17 cellular contexts compared by ENCODE assay signal in genomic region chr11:122789916-122790315, GRCh38. TPM values are rescaled to one million over a fixed set of nuclear protein-coding genes. Genes with fewer than 3 reads are reported as not detected.
DNase-seq lines count a peak whose midpoint lies in the region; ATAC-seq and TF ChIP-seq lines count a peak whose summit lies in the region.
"Had no signal": no experiment of that assay in that cellular context is flagged by ENCODE, and none has a peak within 500 bp of the region (broad histone marks: within the 10 kb centered on the region; RNA-seq: fewer than 3 reads in every experiment).

No MANE protein-coding gene starts in this region.

- peak; percentile 47 for DNase-seq in Ammon's horn (ENCODE audit: low spot score)
- DNase-seq in T-helper 17 cell: no peak
- peak; percentile 9 for DNase-seq in coronary artery (ENCODE audit: low spot score)
- no peak for DNase-seq in osteocyte (ENCODE audit: extremely low spot score, unreplicated experiment)
- DNase-seq in ecto neural progenitor cell (ENCODE audit: low spot score): no peak
- no peak for DNase-seq in NCI-H526 treated with DMSO at 0.1 percent for 48 hours (lab: John Stamatoyannopoulos, UW)
- DNase-seq: ACHN; Caco-2; CD4-positive, alpha-beta T cell; GDM1; H9; IMR-90 had no signal

- no peaks in the 10 kb centered on the region for H3K9me3 ChIP-seq in T-helper 17 cell (ENCODE audit: control insufficient read depth, low read length, poor library complexity, severe bottlenecking)
- H3K9me3 ChIP-seq: Caco-2 had no signal

- peak overlapping the region; percentile 69 for H3K27ac Mint-ChIP-seq in T-helper 17 cell
- peak overlapping the region; percentile 85 for H3K27ac Mint-ChIP-seq in osteocyte (ENCODE audit: unreplicated experiment)
- H3K27ac Mint-ChIP-seq: CD4-positive, alpha-beta T cell; H9 had no signal

- H3K4me3 Mint-ChIP-seq in T-helper 17 cell (no peak overlapping the region), osteocyte (ENCODE audit: unreplicated experiment) (no peak overlapping the region)
- H3K4me3 Mint-ChIP-seq: CD4-positive, alpha-beta T cell; H9 had no signal

- TF ChIP-seq CTCF in coronary artery (IDR thresholded peaks at IDR 0.05): no peak
- TF ChIP-seq CTCF in osteocyte (IDR thresholded peaks at IDR 0.05): no peak

- no peak overlapping the region for H3K27ac ChIP-seq in coronary artery
- H3K27ac ChIP-seq: C4-2B had no signal

- peaks cover 4% of the 10 kb centered on the region for H3K36me3 Mint-ChIP-seq in T-helper 17 cell (ENCODE audit: low read depth)
- peaks cover 11% of the 10 kb centered on the region for H3K36me3 Mint-ChIP-seq in osteocyte (ENCODE audit: unreplicated experiment)

- no peaks in the 10 kb centered on the region for H3K27me3 Mint-ChIP-seq in T-helper 17 cell
- H3K27me3 Mint-ChIP-seq in osteocyte (ENCODE audit: unreplicated experiment): no peaks in the 10 kb centered on the region
- H3K27me3 Mint-ChIP-seq: CD4-positive, alpha-beta T cell had no signal

- H3K4me1 Mint-ChIP-seq in T-helper 17 cell (peaks cover 2% of the 10 kb centered on the region), osteocyte (ENCODE audit: unreplicated experiment) (peaks cover 32% of the 10 kb centered on the region)

- ATAC-seq in T-helper 17 cell (no peak), HG03159 (IDR thresholded peaks at IDR 0.05; ENCODE audit: unreplicated experiment) (no peak)
- ATAC-seq: K562 had no signal

- H3K9me3 Mint-ChIP-seq in osteocyte (ENCODE audit: unreplicated experiment): no peaks in the 10 kb centered on the region
- H3K9me3 Mint-ChIP-seq: CD4-positive, alpha-beta T cell; H9 had no signal

- no peak overlapping the region for H3K4me3 ChIP-seq in coronary artery
- H3K4me3 ChIP-seq: K562 had no signal

RNA-seq across cellular contexts. Expression of gene CRTAM, which starts 48.4 kb away (rescaled TPM):
- not detected for total RNA-seq in T-helper 17 cell
- total RNA-seq in osteocyte: not detected in 2 replicates
- total RNA-seq: A172, Caco-2, H1, H9, IMR-90, K562 had no signal

Comparison
In these comparisons a context has a peak if more than half of its experiments do, and no peak if none do; other contexts are left out.
1. DNase-seq: peak in Ammon's horn (single experiment) and coronary artery (single experiment); none in T-helper 17 cell (0 of 3), osteocyte (single experiment), ecto neural progenitor cell (single experiment) and NCI-H526 treated with DMSO at 0.1 percent for 48 hours (single experiment).